ENCODE assay signal across 17 cellular contexts in genomic region chr1:23909412-23909811, GRCh38. TPM values are rescaled to one million over a fixed set of nuclear protein-coding genes. Genes with fewer than 3 reads are reported as not detected.
DNase-seq lines count a peak whose midpoint lies in the region; ATAC-seq, FAIRE-seq and TF ChIP-seq lines count a peak whose summit lies in the region.
"Had no signal": no experiment of that assay in that cellular context is flagged by ENCODE, and none has a peak within 500 bp of the region (broad histone marks: within the 10 kb centered on the region; RNA-seq: fewer than 3 reads in every experiment).

No MANE protein-coding gene starts in this region.

- H3K4me1 Mint-ChIP-seq in CD4-positive, CD25-positive, alpha-beta regulatory T cell = peaks cover 0 to 49% (median 19%) of the 10 kb centered on the region in 4 donors

- no peaks in the 10 kb centered on the region for H3K9me2 ChIP-seq in OCI-LY7 (ENCODE audit: insufficient read depth, low read length)

- H4K20me1 ChIP-seq in OCI-LY7 (ENCODE audit: insufficient read depth, low read length) (no peaks in the 10 kb centered on the region), HepG2 (ENCODE audit: insufficient read depth, low read length) (no peaks in the 10 kb centered on the region)

- FAIRE-seq in GM18507 (lab: Jason Lieb, UNC) (peak; percentile 76), HepG2 (lab: Jason Lieb, UNC) (no peak)
- FAIRE-seq: G401.6 had no signal

- peaks cover 24% of the 10 kb centered on the region for H3K4me1 ChIP-seq in CD4-positive, CD25-positive, alpha-beta regulatory T cell (ENCODE audit: control insufficient read depth, insufficient read depth, low read length, poor library complexity, severe bottlenecking)
- H3K4me1 ChIP-seq in OCI-LY7 (ENCODE audit: insufficient read depth, low read length, poor library complexity, severe bottlenecking) = peaks cover 96% of the 10 kb centered on the region
- peaks cover 25% of the 10 kb centered on the region for H3K4me1 ChIP-seq in HepG2 (ENCODE audit: insufficient read depth, low read length)

- no peak for TF ChIP-seq POLR2A in HepG2 (IDR thresholded peaks at IDR 0.05; ENCODE audit: insufficient read depth in 1 of 2, low read depth in 2 of 2, low read length in 2 of 2)

- peak in 1 of 2 donors; percentile 13 for ATAC-seq in CD4-positive, CD25-positive, alpha-beta regulatory T cell (ENCODE audit: low read depth in 2 of 2)
- ATAC-seq in HG03139 (IDR thresholded peaks at IDR 0.05; ENCODE audit: unreplicated experiment) (no peak), HG03439 (IDR thresholded peaks at IDR 0.05; ENCODE audit: unreplicated experiment) (no peak), HepG2 (no peak)

- no peaks in the 10 kb centered on the region for H3K27me3 ChIP-seq in CD4-positive, CD25-positive, alpha-beta regulatory T cell (ENCODE audit: control insufficient read depth, insufficient read depth, low read length)
- peaks cover 0 to 28% of the 10 kb centered on the region in 2 experiments; a peak in 2 of 5 replicates for H3K27me3 ChIP-seq in HepG2 (ENCODE audit: control insufficient read depth in 1 of 2, insufficient read depth in 2 of 2, low read length in 2 of 2)

- peak in 1 of 3 donors; percentile 16 for DNase-seq in CD4-positive, CD25-positive, alpha-beta regulatory T cell
- no peak for DNase-seq in GM18507 (ENCODE audit: extremely low spot score, insufficient read length, low read depth)
- DNase-seq in OCI-LY7 (ENCODE audit: low spot score) = peak; percentile 85
- peak; percentile 60 for DNase-seq in germinal center (ENCODE audit: low spot score)
- DNase-seq in HT-29 (ENCODE audit: low spot score) = no peak
- no peak for DNase-seq in HepG2 (ENCODE audit: low spot score)
- DNase-seq: H7; NCI-H2227 treated with DMSO at 0.1 percent for 48 hours; stimulated activated CD4-positive, alpha-beta T cell treated with anti-CD3 and anti-CD28 coated beads, Interleukin-2, amount 100 ng/mL, for 24 hours had no signal

- TF ChIP-seq EP300 in HepG2 (IDR thresholded peaks at IDR 0.05; ENCODE audit: low read depth in 2 of 2, low read length in 2 of 2) = no peak
- no peak for TF ChIP-seq EP300 in HepG2 (CRISPR knock-in tag; IDR thresholded peaks at IDR 0.05; ENCODE audit: borderline replicate concordance)

- no peak overlapping the region for H3K27ac ChIP-seq in CD4-positive, CD25-positive, alpha-beta regulatory T cell (ENCODE audit: insufficient read depth, low read length, poor library complexity, severe bottlenecking)
- H3K27ac ChIP-seq in OCI-LY7 (ENCODE audit: low read depth, low read length, poor library complexity, severe bottlenecking) = peak overlapping the region; percentile 95
- no peak overlapping the region for H3K27ac ChIP-seq in HepG2 (ENCODE audit: extremely low read length, insufficient read depth, low read length)
- H3K27ac ChIP-seq: epithelial cell of prostate, VCaP had no signal

- H3K9me3 Mint-ChIP-seq in CD4-positive, CD25-positive, alpha-beta regulatory T cell = no peaks in the 10 kb centered on the region

- no peaks in the 10 kb centered on the region for H3K36me3 ChIP-seq in CD4-positive, CD25-positive, alpha-beta regulatory T cell (ENCODE audit: control insufficient read depth, insufficient read depth, low read length)
- H3K36me3 ChIP-seq in OCI-LY7 (ENCODE audit: insufficient read depth, low read length) (peaks cover 15% of the 10 kb centered on the region), HepG2 (replicated peaks in 1 of 2; ENCODE audit: control insufficient read depth in 1 of 2, insufficient read depth in 2 of 2, low read length in 2 of 2) (no peaks in the 10 kb centered on the region)

- CTCF ChIA-PET in OCI-LY7 (lab: Charles Lee; ENCODE audit: unreplicated experiment) = interaction anchor here (1.4 to 3.9 kb wide), 2 partner anchors 46 to 99 kb away, joined by 4 to 20 read pairs; no protein-coding TSS in a partner anchor
- CTCF ChIA-PET in HepG2 (lab: Yijun Ruan, JAX; ENCODE audit: low intra/inter-chr PET ratio, low total read pairs) = no interaction called here

- TF ChIP-seq CTCF in OCI-LY7 (conservative IDR thresholded peaks at IDR 0.05; ENCODE audit: low read length) (0 out of 2 replicates have a peak, but pooled peaks have one; percentile 27), HepG2 (CRISPR knock-in tag; IDR thresholded peaks at IDR 0.05) (no peak)

- POLR2A ChIA-PET in OCI-LY7 (lab: Charles Lee) (interaction anchor here (0.5 to 5.8 kb wide), 16 partner anchors 12 to 281 kb away, joined by 3 to 35 read pairs (median 6); partner anchors contain the start of genes HMGCL, LYPLA2, PITHD1 and PNRC2), HepG2 (lab: Yijun Ruan, JAX) (interaction anchor here (1.2 kb wide), 1 partner anchor 70 kb away, joined by 3 read pairs; no protein-coding TSS in a partner anchor)

- H3K4me3 ChIP-seq in CD4-positive, CD25-positive, alpha-beta regulatory T cell (ENCODE audit: low read depth, low read length) = no peak overlapping the region
- H3K4me3 ChIP-seq in OCI-LY7 (ENCODE audit: low read depth, low read length, poor library complexity, severe bottlenecking) (peak overlapping the region; percentile 76), HepG2 (replicated peaks in 1 of 3; ENCODE audit: insufficient read depth in 1 of 3, low read depth in 2 of 3, low read length in 3 of 3) (no peak overlapping the region)
- H3K4me3 ChIP-seq: lung had no signal

- peak overlapping the region in 2 of 4 donors; percentile 52 to 56 for H3K4me3 Mint-ChIP-seq in CD4-positive, CD25-positive, alpha-beta regulatory T cell

- BruUV-seq in OCI-LY7 (replicated peaks; lab: Mats Ljungman, UMichigan) (TSS peak; percentile 84), HepG2 (replicated peaks; lab: Mats Ljungman, UMichigan) (no TSS peak)

- no peak overlapping the region for H3K9ac ChIP-seq in HepG2 (ENCODE audit: insufficient read depth, low read depth, low read length)

- TF ChIP-seq RAD21 in HepG2 (CRISPR knock-in tag; IDR thresholded peaks at IDR 0.05) = no peak

- H2AFZ ChIP-seq in OCI-LY7 (ENCODE audit: low read length) (no peak overlapping the region), HepG2 (ENCODE audit: low read length) (no peak overlapping the region)

- H3K79me2 ChIP-seq in OCI-LY7 (ENCODE audit: insufficient read depth, low read depth, low read length) = peaks cover 79% of the 10 kb centered on the region
- H3K79me2 ChIP-seq in HepG2 (ENCODE audit: insufficient read depth, low read length) = no peaks in the 10 kb centered on the region

- in situ Hi-C loops in HepG2 (cut with HindIII; ENCODE audit: extremely low pct_ligation_motif_present, low pct_unique_long_range_greater_than_20kb) = no loop called here

- WGBS in HepG2 (ENCODE audit: low lambda C conversion rate) = 48% methylated on average over 9 of the region's 10 CpGs

- H3K4me2 ChIP-seq in OCI-LY7 (ENCODE audit: low read length) = peak overlapping the region; percentile 83
- no peak overlapping the region; the same call in 1 of the 2 replicates for H3K4me2 ChIP-seq in HepG2 (ENCODE audit: low read depth, low read length)

- no peaks in the 10 kb centered on the region for H3K9me3 ChIP-seq in CD4-positive, CD25-positive, alpha-beta regulatory T cell (ENCODE audit: control insufficient read depth in 2 of 2, low read length in 2 of 2)
- H3K9me3 ChIP-seq in OCI-LY7 (ENCODE audit: low read length) (no peaks in the 10 kb centered on the region), HepG2 (ENCODE audit: low read length) (no peaks in the 10 kb centered on the region)

- intact Hi-C loops in OCI-LY7 (cut with micrococcal nuclease; ENCODE audit: unreplicated experiment) = loop anchor here (2.0 to 10.0 kb wide), 4 partner anchors 21 to 545 kb away; partner anchors contain the start of genes FUCA1 and ZNF436
- intact Hi-C loops in HepG2 (cut with micrococcal nuclease; ENCODE audit: unreplicated experiment) = no loop called here

- H3K27me3 Mint-ChIP-seq in CD4-positive, CD25-positive, alpha-beta regulatory T cell = peaks cover 16% of the 10 kb centered on the region

- peak overlapping the region in 2 of 3 donors; percentile 40 to 67 for H3K27ac Mint-ChIP-seq in CD4-positive, CD25-positive, alpha-beta regulatory T cell

- H3K36me3 Mint-ChIP-seq in CD4-positive, CD25-positive, alpha-beta regulatory T cell = no peaks in the 10 kb centered on the region

RNA-seq across cellular contexts. Expression of gene CNR2, which starts 3.8 kb away (rescaled TPM):
- total RNA-seq in CD4-positive, CD25-positive, alpha-beta regulatory T cell = 0.15 TPM
- polyA plus RNA-seq in CD4-positive, CD25-positive, alpha-beta regulatory T cell = under 1 TPM in 2 of 4 donors, not detected in 2; 0.03 to 0.05 TPM
- total RNA-seq in OCI-LY7 (2014; rRNA removed; shearing (Covaris generic)) = 11.2 and 14.1 TPM in 2 replicates
- total RNA-seq in OCI-LY7 (2022) (13.2 and 17.0 TPM in 2 replicates), HepG2 (2016; rRNA removed; fragmentation: Illumina TruSeq; extraction: Trizol) (not detected in 2 replicates)
- not detected in 2 replicates for total RNA-seq in HT-29 (2014; rRNA removed; shearing (Covaris generic))
- not detected in 2 replicates for total RNA-seq in HepG2 (2016; cell fraction: cytosol; rRNA removed; fragmentation: Illumina TruSeq; extraction: Trizol; ENCODE audit: low read depth)
- total RNA-seq in HepG2 (2016; cell fraction: insoluble cytoplasmic fraction; rRNA removed; fragmentation: Illumina TruSeq; extraction: Trizol) = not detected in 2 replicates
- not detected in 2 replicates for total RNA-seq in HepG2 (2016; cell fraction: membrane; rRNA removed; fragmentation: Illumina TruSeq; extraction: Trizol)
- not detected in 2 replicates for total RNA-seq in HepG2 (2016; cell fraction: nucleus; rRNA removed; fragmentation: Illumina TruSeq; extraction: Trizol)
- not detected in 2 replicates for polyA plus RNA-seq in HepG2 (2011; rRNA removed)
- not detected in 2 replicates for polyA plus RNA-seq in HepG2 (2011; cell fraction: cytosol; rRNA removed)
- not detected in 2 replicates for polyA plus RNA-seq in HepG2 (2011; cell fraction: nucleus; rRNA removed)
- polyA plus RNA-seq in HepG2 (2012) = not detected in 2 replicates
- polyA plus RNA-seq in HepG2 (2016; cell fraction: cytosol; fragmentation: Illumina TruSeq; extraction: Trizol; ENCODE audit: low read depth) = not detected in 2 replicates
- not detected in 2 replicates for polyA plus RNA-seq in HepG2 (2016; cell fraction: insoluble cytoplasmic fraction; fragmentation: Illumina TruSeq; extraction: Trizol; ENCODE audit: low read depth)
- not detected in 2 replicates for polyA plus RNA-seq in HepG2 (2016; cell fraction: membrane; fragmentation: Illumina TruSeq; extraction: Trizol; ENCODE audit: low read depth)
- polyA plus RNA-seq in HepG2 (2016; cell fraction: nucleus; fragmentation: Illumina TruSeq; extraction: Trizol; ENCODE audit: insufficient read depth, low read depth) = not detected in 2 replicates
- not detected in 2 replicates for polyA minus RNA-seq in HepG2 (2011; rRNA and poly(A)+ RNA removed; ENCODE audit: low replicate concordance)
- polyA minus RNA-seq in HepG2 (2011; cell fraction: cytosol; rRNA and poly(A)+ RNA removed) = not detected in 2 replicates
- not detected in 2 replicates for polyA minus RNA-seq in HepG2 (2011; cell fraction: nucleus; rRNA and poly(A)+ RNA removed)
- total RNA-seq: H7, RPMI7951 had no signal
- polyA plus RNA-seq: BJ had no signal

RNA-seq across cellular contexts. Expression of gene FUCA1, which starts 41.3 kb away (rescaled TPM):
- 5.3 TPM for total RNA-seq in CD4-positive, CD25-positive, alpha-beta regulatory T cell
- polyA plus RNA-seq in CD4-positive, CD25-positive, alpha-beta regulatory T cell = 10 to 100 TPM; 10.3 to 22.6 (median 17.0) TPM
- 9.1 and 9.3 TPM in 2 replicates for total RNA-seq in OCI-LY7 (2014; rRNA removed; shearing (Covaris generic))
- 9.3 and 9.9 TPM in 2 replicates for total RNA-seq in OCI-LY7 (2022)
- 39.2 and 42.7 TPM in 2 replicates for total RNA-seq in HT-29 (2014; rRNA removed; shearing (Covaris generic))
- total RNA-seq in HepG2 (2016; rRNA removed; fragmentation: Illumina TruSeq; extraction: Trizol) = 14.9 and 33.6 TPM in 2 replicates
- total RNA-seq in HepG2 (2016; cell fraction: cytosol; rRNA removed; fragmentation: Illumina TruSeq; extraction: Trizol; ENCODE audit: low read depth) = 3.6 and 4.5 TPM in 2 replicates
- total RNA-seq in HepG2 (2016; cell fraction: insoluble cytoplasmic fraction; rRNA removed; fragmentation: Illumina TruSeq; extraction: Trizol) = 14.5 and 33.2 TPM in 2 replicates
- 8.3 and 9.4 TPM in 2 replicates for total RNA-seq in HepG2 (2016; cell fraction: membrane; rRNA removed; fragmentation: Illumina TruSeq; extraction: Trizol)
- total RNA-seq in HepG2 (2016; cell fraction: nucleus; rRNA removed; fragmentation: Illumina TruSeq; extraction: Trizol) = 27.1 and 30.8 TPM in 2 replicates
- polyA plus RNA-seq in HepG2 (2011; rRNA removed) = 29.9 and 32.7 TPM in 2 replicates
- polyA plus RNA-seq in HepG2 (2011; cell fraction: cytosol; rRNA removed) = 21.5 and 32.7 TPM in 2 replicates
- polyA plus RNA-seq in HepG2 (2011; cell fraction: nucleus; rRNA removed) = 9.5 and 11.1 TPM in 2 replicates
- 22.8 and 24.3 TPM in 2 replicates for polyA plus RNA-seq in HepG2 (2012)
- polyA plus RNA-seq in HepG2 (2016; cell fraction: cytosol; fragmentation: Illumina TruSeq; extraction: Trizol; ENCODE audit: low read depth) = 4.3 and 4.6 TPM in 2 replicates
- 13.2 and 15.8 TPM in 2 replicates for polyA plus RNA-seq in HepG2 (2016; cell fraction: insoluble cytoplasmic fraction; fragmentation: Illumina TruSeq; extraction: Trizol; ENCODE audit: low read depth)
- 6.5 and 6.9 TPM in 2 replicates for polyA plus RNA-seq in HepG2 (2016; cell fraction: membrane; fragmentation: Illumina TruSeq; extraction: Trizol; ENCODE audit: low read depth)
- polyA plus RNA-seq in HepG2 (2016; cell fraction: nucleus; fragmentation: Illumina TruSeq; extraction: Trizol; ENCODE audit: insufficient read depth, low read depth) = 38.2 and 40.8 TPM in 2 replicates
- 4.1 and 14.1 TPM in 2 replicates for polyA minus RNA-seq in HepG2 (2011; rRNA and poly(A)+ RNA removed; ENCODE audit: low replicate concordance)
- 15.0 and 15.7 TPM in 2 replicates for polyA minus RNA-seq in HepG2 (2011; cell fraction: cytosol; rRNA and poly(A)+ RNA removed)
- 5.7 and 9.0 TPM in 2 replicates for polyA minus RNA-seq in HepG2 (2011; cell fraction: nucleus; rRNA and poly(A)+ RNA removed)

RNA-seq across cellular contexts. Expression of gene PNRC2, which starts 50.2 kb away (rescaled TPM):
- total RNA-seq in CD4-positive, CD25-positive, alpha-beta regulatory T cell = 126 TPM
- 100 to 1,000 TPM; 123 to 149 (median 141) TPM for polyA plus RNA-seq in CD4-positive, CD25-positive, alpha-beta regulatory T cell
- total RNA-seq in OCI-LY7 (2014; rRNA removed; shearing (Covaris generic)) = 129 and 143 TPM in 2 replicates
- total RNA-seq in OCI-LY7 (2022) = 198 and 210 TPM in 2 replicates
- total RNA-seq in HT-29 (2014; rRNA removed; shearing (Covaris generic)) = 56.4 and 74.5 TPM in 2 replicates
- total RNA-seq in HepG2 (2016; rRNA removed; fragmentation: Illumina TruSeq; extraction: Trizol) = 97.5 and 159 TPM in 2 replicates
- 18.3 and 19.0 TPM in 2 replicates for total RNA-seq in HepG2 (2016; cell fraction: cytosol; rRNA removed; fragmentation: Illumina TruSeq; extraction: Trizol; ENCODE audit: low read depth)
- total RNA-seq in HepG2 (2016; cell fraction: insoluble cytoplasmic fraction; rRNA removed; fragmentation: Illumina TruSeq; extraction: Trizol) = 101 and 179 TPM in 2 replicates
- total RNA-seq in HepG2 (2016; cell fraction: membrane; rRNA removed; fragmentation: Illumina TruSeq; extraction: Trizol) = 54.8 and 63.8 TPM in 2 replicates
- 74.0 and 87.3 TPM in 2 replicates for total RNA-seq in HepG2 (2016; cell fraction: nucleus; rRNA removed; fragmentation: Illumina TruSeq; extraction: Trizol)
- polyA plus RNA-seq in HepG2 (2011; rRNA removed) = 53.3 and 74.9 TPM in 2 replicates
- polyA plus RNA-seq in HepG2 (2011; cell fraction: cytosol; rRNA removed) = 64.3 and 67.0 TPM in 2 replicates
- 36.2 and 45.0 TPM in 2 replicates for polyA plus RNA-seq in HepG2 (2011; cell fraction: nucleus; rRNA removed)
- polyA plus RNA-seq in HepG2 (2012) = 62.0 and 72.8 TPM in 2 replicates
- 10.2 and 11.9 TPM in 2 replicates for polyA plus RNA-seq in HepG2 (2016; cell fraction: cytosol; fragmentation: Illumina TruSeq; extraction: Trizol; ENCODE audit: low read depth)
- 149 and 168 TPM in 2 replicates for polyA plus RNA-seq in HepG2 (2016; cell fraction: insoluble cytoplasmic fraction; fragmentation: Illumina TruSeq; extraction: Trizol; ENCODE audit: low read depth)
- 36.4 and 37.2 TPM in 2 replicates for polyA plus RNA-seq in HepG2 (2016; cell fraction: membrane; fragmentation: Illumina TruSeq; extraction: Trizol; ENCODE audit: low read depth)
- polyA plus RNA-seq in HepG2 (2016; cell fraction: nucleus; fragmentation: Illumina TruSeq; extraction: Trizol; ENCODE audit: insufficient read depth, low read depth) = 100 and 101 TPM in 2 replicates
- polyA minus RNA-seq in HepG2 (2011; rRNA and poly(A)+ RNA removed; ENCODE audit: low replicate concordance) = 64.4 and 79.4 TPM in 2 replicates
- 46.1 and 65.6 TPM in 2 replicates for polyA minus RNA-seq in HepG2 (2011; cell fraction: cytosol; rRNA and poly(A)+ RNA removed)
- polyA minus RNA-seq in HepG2 (2011; cell fraction: nucleus; rRNA and poly(A)+ RNA removed) = 53.8 and 57.3 TPM in 2 replicates

Comparison
In these comparisons a context has a peak if more than half of its experiments do, and no peak if none do; other contexts are left out.
1. DNase-seq: peak in OCI-LY7 (single experiment) and germinal center (single experiment); none in GM18507 (single experiment), HT-29 (single experiment) and HepG2 (single experiment).
2. RNA of gene CNR2, which starts 3.8 kb away (total RNA-seq): 11.2 to 17.0 TPM in OCI-LY7; 0.15 TPM in CD4-positive, CD25-positive, alpha-beta regulatory T cell (single experiment), not detected in HT-29 and not detected in HepG2; every median in the first group is over 10 times any median in the second.